Comparison of ENCODE assay signal across 17 cellular contexts in genomic region chr14:70646705-70647104, GRCh38. TPM values are rescaled to one million over a fixed set of nuclear protein-coding genes. Genes with fewer than 3 reads are reported as not detected.
DNase-seq lines count a peak whose midpoint lies in the region; ATAC-seq, FAIRE-seq and TF ChIP-seq lines count a peak whose summit lies in the region.
"Had no signal": no experiment of that assay in that cellular context is flagged by ENCODE, and none has a peak within 500 bp of the region (broad histone marks: within the 10 kb centered on the region; RNA-seq: fewer than 3 reads in every experiment).

No MANE protein-coding gene starts in this region.

- peak overlapping the region; percentile 76; the same call in 1 of the 2 replicates for H3K27ac ChIP-seq in H1 (ENCODE audit: low read depth, low read length)
- no peak overlapping the region for H3K27ac ChIP-seq in tibial artery
- H3K27ac ChIP-seq in spleen: peak overlapping the region in 3 of 8 donors; percentile 16 to 96 (median 18)
- H3K27ac ChIP-seq: SJCRH30 had no signal

- H2AK5ac ChIP-seq in H1 (ENCODE audit: low read depth, low read length): peak overlapping the region; percentile 87; the same call in 1 of the 2 replicates

- H2BK20ac ChIP-seq in H1 (ENCODE audit: low read length): no peak overlapping the region

- TF ChIP-seq RAD21 in H1 (IDR thresholded peaks at IDR 0.05 in 1 of 2, conservative IDR thresholded peaks at IDR 0.05 in 1 of 2; ENCODE audit: low read depth in 2 of 2, low read length in 2 of 2): no peak

- H3K79me2 ChIP-seq in H1 (ENCODE audit: control insufficient read depth in 1 of 2, insufficient read depth in 2 of 2, low read length in 2 of 2): peaks cover 37 to 94% of the 10 kb centered on the region in 2 experiments

- CTCF ChIA-PET in activated B cell treated with CpG ODN at 0.5 μM for 24 hours (lab: Charles Lee): no interaction called here
- CTCF ChIA-PET in H1 (lab: Charles Lee; ENCODE audit: partially characterized antibody): interaction anchor here (0.8 to 3.4 kb wide), 4 partner anchors 23 to 67 kb away, joined by 3 to 15 read pairs (median 3); no protein-coding TSS in a partner anchor

- peak overlapping the region; percentile 95 for H4K91ac ChIP-seq in H1 (replicated peaks; ENCODE audit: insufficient read length, low read length)

- no peaks in the 10 kb centered on the region for H3K27me3 Mint-ChIP-seq in stimulated activated naive CD8-positive, alpha-beta T cell treated with anti-CD3 and anti-CD28 coated beads, Interleukin-15, Interleukin-2, amounts not matched to agents 100 ng/mL and 50 ng/mL, for 24 hours
- H3K27me3 Mint-ChIP-seq in activated B cell treated with CpG ODN at 0.5 μM for 24 hours: no peaks in the 10 kb centered on the region

- H3K4ac ChIP-seq in H1 (replicated peaks; ENCODE audit: insufficient read length, low read depth, low read length): no peak overlapping the region

- peak overlapping the region; percentile 87 for H2BK120ac ChIP-seq in H1 (replicated peaks; ENCODE audit: low read depth, low read length)

- H3K9me3 ChIP-seq in H1 (ENCODE audit: insufficient read depth in 2 of 2, low read depth in 1 of 2, low read length in 1 of 2) (no peaks in the 10 kb centered on the region), tibial artery (no peaks in the 10 kb centered on the region), spleen (no peaks in the 10 kb centered on the region)
- H3K9me3 ChIP-seq: SJCRH30 had no signal

- no peaks in the 10 kb centered on the region for H4K20me1 ChIP-seq in H1 (replicated peaks in 1 of 2; ENCODE audit: control insufficient read depth in 1 of 2, insufficient read depth in 2 of 2, low read length in 2 of 2)

- H3K27ac Mint-ChIP-seq in stimulated activated naive CD8-positive, alpha-beta T cell treated with anti-CD3 and anti-CD28 coated beads, Interleukin-15, Interleukin-2, amounts not matched to agents 100 ng/mL and 50 ng/mL, for 24 hours: peak overlapping the region; percentile 43
- peak overlapping the region; percentile 35 for H3K27ac Mint-ChIP-seq in activated B cell treated with CpG ODN at 0.5 μM for 24 hours

- WGBS in H1 (ENCODE audit: extremely low coverage in 1 of 2, insufficient coverage in 1 of 2, insufficient read length in 1 of 2, insufficient replicate concordance in 2 of 2, low coverage in 1 of 2, low lambda C conversion rate in 2 of 2, missing lambda C conversion rate in 1 of 2), 2 experiments: 9% methylated on average over 2 of the region's 2 CpGs; no CpG with 5 or more reads in 1 of the 2 experiments
- 69 to 81% (median 74%) methylated on average over 2 of the region's 2 CpGs for WGBS in spleen, 5 donors

- H3K23ac ChIP-seq in H1 (ENCODE audit: insufficient read length): no peak overlapping the region

- H3K56ac ChIP-seq in H1 (replicated peaks; ENCODE audit: insufficient read length, low read depth, low read length): peak overlapping the region; percentile 22

- TF ChIP-seq POLR2A in H1 (IDR thresholded peaks at IDR 0.05; ENCODE audit: control extremely low read depth in 1 of 2, low read depth in 2 of 2, low read length in 2 of 2): peak in 1 of 2 experiments; percentile 33; a peak in 1 of 3 replicates
- no peak for TF ChIP-seq POLR2A in spleen (IDR thresholded peaks at IDR 0.05)

- no peak for TF ChIP-seq CTCF in activated B cell treated with CpG ODN at 0.5 μM for 24 hours (IDR thresholded peaks at IDR 0.05)
- TF ChIP-seq CTCF in H1 (IDR thresholded peaks at IDR 0.05; ENCODE audit: control extremely low read depth in 1 of 3, insufficient read depth in 1 of 3, low read depth in 1 of 3, low read length in 3 of 3): no peak
- TF ChIP-seq CTCF in tibial artery (IDR thresholded peaks at IDR 0.05): no peak
- TF ChIP-seq CTCF in spleen (IDR thresholded peaks at IDR 0.05 in 8 of 11, conservative IDR thresholded peaks at IDR 0.05 in 3 of 11): no peak

- H3K27me3 ChIP-seq in H1 (replicated peaks in 1 of 4; ENCODE audit: control insufficient read depth in 3 of 4, extremely low read depth in 1 of 4, insufficient read depth in 3 of 4, low read length in 3 of 4) (no peaks in the 10 kb centered on the region), tibial artery (peaks cover 0 to 8% of the 10 kb centered on the region in 2 donors), spleen (replicated peaks in 1 of 7) (peaks cover 0 to 22% (median 0%) of the 10 kb centered on the region in 7 donors)
- H3K27me3 ChIP-seq: SJCRH30 had no signal

- H3K36me3 Mint-ChIP-seq in stimulated activated naive CD8-positive, alpha-beta T cell treated with anti-CD3 and anti-CD28 coated beads, Interleukin-15, Interleukin-2, amounts not matched to agents 100 ng/mL and 50 ng/mL, for 24 hours (ENCODE audit: low read depth): peaks cover 5% of the 10 kb centered on the region
- peaks cover 35% of the 10 kb centered on the region for H3K36me3 Mint-ChIP-seq in activated B cell treated with CpG ODN at 0.5 μM for 24 hours (ENCODE audit: low read depth)

- no peak overlapping the region for H3K14ac ChIP-seq in H1 (ENCODE audit: insufficient read length)

- H3K36me3 ChIP-seq in H1 (ENCODE audit: control insufficient read depth in 2 of 4, insufficient read depth in 4 of 4, low read length in 3 of 4) (peaks cover 0 to 5% (median 1%) of the 10 kb centered on the region in 4 experiments; a peak in 2 of 8 replicates), tibial artery (no peaks in the 10 kb centered on the region), spleen (peaks cover 0 to 16% (median 0%) of the 10 kb centered on the region in 6 donors)

- no peak overlapping the region for H3K4me3 Mint-ChIP-seq in stimulated activated naive CD8-positive, alpha-beta T cell treated with anti-CD3 and anti-CD28 coated beads, Interleukin-15, Interleukin-2, amounts not matched to agents 100 ng/mL and 50 ng/mL, for 24 hours
- H3K4me3 Mint-ChIP-seq in activated B cell treated with CpG ODN at 0.5 μM for 24 hours: no peak overlapping the region

- peaks cover 75% of the 10 kb centered on the region for H3K4me1 Mint-ChIP-seq in stimulated activated naive CD8-positive, alpha-beta T cell treated with anti-CD3 and anti-CD28 coated beads, Interleukin-15, Interleukin-2, amounts not matched to agents 100 ng/mL and 50 ng/mL, for 24 hours (ENCODE audit: low read depth)
- peaks cover 76% of the 10 kb centered on the region for H3K4me1 Mint-ChIP-seq in activated B cell treated with CpG ODN at 0.5 μM for 24 hours

- peaks cover 15% of the 10 kb centered on the region for H3K79me1 ChIP-seq in H1 (ENCODE audit: low read depth, low read length)

- H3K9ac ChIP-seq in H1 (replicated peaks in 1 of 4; ENCODE audit: extremely low read depth in 1 of 4, low read depth in 3 of 4, low read length in 3 of 4): no peak overlapping the region

- no peak for TF ChIP-seq EP300 in H1 (IDR thresholded peaks at IDR 0.05; ENCODE audit: borderline replicate concordance in 1 of 2, low read depth in 2 of 2, low read length in 2 of 2)

- peak overlapping the region; percentile 63; the same call in 1 of the 2 replicates for H3K18ac ChIP-seq in H1 (ENCODE audit: extremely low read depth, low read length)

- ATAC-seq in stimulated activated naive CD8-positive, alpha-beta T cell treated with anti-CD3 and anti-CD28 coated beads, Interleukin-15, Interleukin-2, amounts not matched to agents 100 U/mL and 50 U/mL, for 24 hours: no peak
- ATAC-seq in activated B cell treated with CpG ODN at 0.5 μM for 24 hours (ENCODE audit: low read depth) (no peak), GM21576 (IDR thresholded peaks at IDR 0.05; ENCODE audit: unreplicated experiment) (no peak)
- ATAC-seq: left cardiac atrium, sciatic nerve had no signal

- intact Hi-C loops in activated B cell treated with CpG ODN at 0.5 μM for 24 hours (cut with micrococcal nuclease): no loop called here
- intact Hi-C loops in tibial artery (cut with DNase I; ENCODE audit: low total_unique reads): no loop called here
- intact Hi-C loops in spleen (cut with DNase I; ENCODE audit: low total_unique reads): no loop called here

- peak overlapping the region; percentile 45 to 56 for H3K4me2 ChIP-seq in H1 (ENCODE audit: insufficient read depth in 1 of 2, low read depth in 2 of 2, low read length in 2 of 2)

- peak overlapping the region in 1 of 4 experiments; percentile 31; a peak in 2 of 8 replicates for H3K4me3 ChIP-seq in H1 (ENCODE audit: extremely low read depth in 1 of 4, insufficient read depth in 2 of 4, low read depth in 3 of 4, low read length in 4 of 4)
- no peak overlapping the region for H3K4me3 ChIP-seq in tibial artery
- no peak overlapping the region for H3K4me3 ChIP-seq in spleen
- H3K4me3 ChIP-seq: SJCRH30 had no signal

- peaks cover 22 to 45% (median 32%) of the 10 kb centered on the region in 4 experiments; a peak in 6 of 7 replicates for H3K4me1 ChIP-seq in H1 (replicated peaks in 1 of 4; ENCODE audit: control insufficient read depth in 3 of 4, insufficient read depth in 4 of 4, low read length in 3 of 4)
- peaks cover 0 to 16% (median 7%) of the 10 kb centered on the region in 4 donors for H3K4me1 ChIP-seq in tibial artery
- H3K4me1 ChIP-seq in spleen: peaks cover 10 to 78% (median 53%) of the 10 kb centered on the region in 6 donors
- H3K4me1 ChIP-seq: SJCRH30 had no signal

- no peak for DNase-seq in stimulated activated naive CD8-positive, alpha-beta T cell treated with anti-CD3 and anti-CD28 coated beads, Interleukin-15, Interleukin-2, amounts not matched to agents 100 U/mL and 50 U/mL, for 24 hours
- DNase-seq in activated B cell treated with CpG ODN at 0.5 μM for 24 hours (no peak), H1 (ENCODE audit: low read depth in 1 of 2, low spot score in 2 of 2) (no peak), urothelium cell line (ENCODE audit: low spot score) (no peak), tibial artery (no peak), spleen (no peak)
- DNase-seq: activated gamma-delta T cell, GDM1, hippocampal formation, left cardiac atrium, midbrain, NCI-H1417 treated with DMSO at 0.1 percent for 48 hours, NCI-H510A, SJCRH30 had no signal

- H2AFZ ChIP-seq in H1 (ENCODE audit: low read length): no peak overlapping the region

- peaks cover 10% of the 10 kb centered on the region for H3K23me2 ChIP-seq in H1 (ENCODE audit: low read depth, low read length)

- H2BK5ac ChIP-seq in H1 (ENCODE audit: low read depth, low read length): peak overlapping the region; percentile 82; the same call in 1 of the 2 replicates

- no peak overlapping the region for H4K8ac ChIP-seq in H1 (ENCODE audit: extremely low read depth, insufficient read depth, low read length)

- no peaks in the 10 kb centered on the region for H3K9me3 Mint-ChIP-seq in stimulated activated naive CD8-positive, alpha-beta T cell treated with anti-CD3 and anti-CD28 coated beads, Interleukin-15, Interleukin-2, amounts not matched to agents 100 ng/mL and 50 ng/mL, for 24 hours
- H3K9me3 Mint-ChIP-seq in activated B cell treated with CpG ODN at 0.5 μM for 24 hours: no peaks in the 10 kb centered on the region

- peak; percentile 84 for FAIRE-seq in H1 (lab: Jason Lieb, UNC)
- peak; percentile 87 for FAIRE-seq in urothelium cell line (lab: Jason Lieb, UNC)

- POLR2A ChIA-PET in activated B cell treated with CpG ODN at 0.5 μM for 24 hours (lab: Charles Lee) (interaction anchor here (6.5 kb wide), 1 partner anchor 10 kb away, joined by 172 read pairs; no protein-coding TSS in a partner anchor), H1 (lab: Charles Lee; ENCODE audit: partially characterized antibody) (interaction anchor here (0.6 to 7.3 kb wide), 9 partner anchors 9 to 163 kb away, joined by 3 to 116 read pairs (median 3); partner anchors contain the start of gene MAP3K9)

- H2BK12ac ChIP-seq in H1 (ENCODE audit: low read depth, low read length): no peak overlapping the region

- H2BK15ac ChIP-seq in H1 (ENCODE audit: low read length): no peak overlapping the region

- no peak overlapping the region for H4K5ac ChIP-seq in H1 (ENCODE audit: insufficient read length, low read depth, low read length)

RNA-seq across cellular contexts. Expression of gene TTC9, which starts 5.0 kb away (rescaled TPM):
- total RNA-seq in activated B cell treated with CpG ODN at 0.5 μM for 24 hours: 11.1 and 12.4 TPM in 2 replicates
- total RNA-seq in H1 (2021; fragmentation: NEBNext Ultra II Directional; extraction: Animal tissue kit (Norgen Biotek cat#: 25700)): 27.3 and 29.5 TPM in 2 replicates
- polyA plus RNA-seq in H1 (2011; rRNA removed): 16.5 and 21.0 TPM in 2 replicates
- 17.9 TPM for polyA plus RNA-seq in H1 (2011; cell fraction: cytosol; rRNA removed)
- 15.4 TPM for polyA plus RNA-seq in H1 (2011; cell fraction: nucleus; rRNA removed)
- polyA plus RNA-seq in H1 (2012, experiment 1 of 2): 19.8 to 23.0 TPM (median 20.7 TPM) in 4 replicates
- polyA plus RNA-seq in H1 (2012, experiment 2 of 2): 9.0 TPM
- polyA plus RNA-seq in H1 (2013, experiment 1 of 2): 19.0 TPM
- 19.0 TPM for polyA plus RNA-seq in H1 (2013, experiment 2 of 2)
- 26.2 and 28.0 TPM in 2 replicates for polyA minus RNA-seq in H1 (2011; rRNA and poly(A)+ RNA removed)
- polyA minus RNA-seq in H1 (2011; cell fraction: cytosol; rRNA and poly(A)+ RNA removed): 13.6 TPM
- 15.7 TPM for polyA minus RNA-seq in H1 (2011; cell fraction: nucleus; rRNA and poly(A)+ RNA removed)
- total RNA-seq in spleen: 10 to 100 TPM in 1 of 7 donors, 1 to 10 TPM in 6; 8.1 to 13.2 (median 9.3) TPM
- 1 to 10 TPM; 4.6 to 7.4 (median 7.3) TPM for polyA plus RNA-seq in spleen

RNA-seq across cellular contexts. Expression of gene MED6, which starts 46.2 kb away (rescaled TPM):
- total RNA-seq in activated B cell treated with CpG ODN at 0.5 μM for 24 hours: 50.5 and 57.0 TPM in 2 replicates
- total RNA-seq in H1 (2021; fragmentation: NEBNext Ultra II Directional; extraction: Animal tissue kit (Norgen Biotek cat#: 25700)): 39.7 and 43.7 TPM in 2 replicates
- 16.9 and 33.1 TPM in 2 replicates for polyA plus RNA-seq in H1 (2011; rRNA removed)
- 32.9 TPM for polyA plus RNA-seq in H1 (2011; cell fraction: cytosol; rRNA removed)
- polyA plus RNA-seq in H1 (2011; cell fraction: nucleus; rRNA removed): 9.8 TPM
- 28.3 to 63.3 TPM (median 37.4 TPM) in 4 replicates for polyA plus RNA-seq in H1 (2012, experiment 1 of 2)
- 9.6 TPM for polyA plus RNA-seq in H1 (2012, experiment 2 of 2)
- polyA plus RNA-seq in H1 (2013, experiment 1 of 2): 23.9 TPM
- polyA plus RNA-seq in H1 (2013, experiment 2 of 2): 27.0 TPM
- 48.1 and 52.7 TPM in 2 replicates for polyA minus RNA-seq in H1 (2011; rRNA and poly(A)+ RNA removed)
- polyA minus RNA-seq in H1 (2011; cell fraction: cytosol; rRNA and poly(A)+ RNA removed): 17.2 TPM
- polyA minus RNA-seq in H1 (2011; cell fraction: nucleus; rRNA and poly(A)+ RNA removed): 97.1 TPM
- 10 to 100 TPM; 36.7 to 55.7 (median 43.1) TPM for total RNA-seq in spleen
- polyA plus RNA-seq in spleen: 10 to 100 TPM; 15.2 to 19.4 (median 18.9) TPM
